In genomic region chr5:134530375-134531077, GRCh38 we compare ENCODE assay signal across 1 cellular context.
TF ChIP-seq lines count a peak whose summit lies in the region.

No MANE protein-coding gene starts in this region.

TF ChIP-seq in WTC11, 78 proteins besides CTCF, POLR2A, EP300 and RAD21 (continued from another document):
- TF ChIP-seq AR (CRISPR knock-in tag; IDR thresholded peaks at IDR 0.05) (no peak), SOX15 (CRISPR knock-in tag; IDR thresholded peaks at IDR 0.05) (no peak), GTF2I (CRISPR knock-in tag; conservative IDR thresholded peaks at IDR 0.05) (no peak), AFF4 (CRISPR knock-in tag; IDR thresholded peaks at IDR 0.05; ENCODE audit: borderline replicate concordance) (no peak), JUN (CRISPR knock-in tag; IDR thresholded peaks at IDR 0.05) (no peak), NFATC4 (CRISPR knock-in tag; IDR thresholded peaks at IDR 0.05) (no peak), ESRRA (CRISPR knock-in tag; IDR thresholded peaks at IDR 0.05; ENCODE audit: borderline replicate concordance) (no peak), TCF7 (CRISPR knock-in tag; IDR thresholded peaks at IDR 0.05; ENCODE audit: low read depth) (no peak)
- TF ChIP-seq, protein P1, sequence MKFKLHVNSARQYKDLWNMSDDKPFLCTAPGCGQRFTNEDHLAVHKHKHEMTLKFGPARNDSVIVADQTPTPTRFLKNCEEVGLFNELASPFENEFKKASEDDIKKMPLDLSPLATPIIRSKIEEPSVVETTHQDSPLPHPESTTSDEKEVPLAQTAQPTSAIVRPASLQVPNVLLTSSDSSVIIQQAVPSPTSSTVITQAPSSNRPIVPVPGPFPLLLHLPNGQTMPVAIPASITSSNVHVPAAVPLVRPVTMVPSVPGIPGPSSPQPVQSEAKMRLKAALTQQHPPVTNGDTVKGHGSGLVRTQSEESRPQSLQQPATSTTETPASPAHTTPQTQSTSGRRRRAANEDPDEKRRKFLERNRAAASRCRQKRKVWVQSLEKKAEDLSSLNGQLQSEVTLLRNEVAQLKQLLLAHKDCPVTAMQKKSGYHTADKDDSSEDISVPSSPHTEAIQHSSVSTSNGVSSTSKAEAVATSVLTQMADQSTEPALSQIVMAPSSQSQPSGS (CRISPR knock-in tag; IDR thresholded peaks at IDR 0.05; ENCODE audit: borderline replicate concordance, low read depth), result no peak
- TF ChIP-seq, protein P2, sequence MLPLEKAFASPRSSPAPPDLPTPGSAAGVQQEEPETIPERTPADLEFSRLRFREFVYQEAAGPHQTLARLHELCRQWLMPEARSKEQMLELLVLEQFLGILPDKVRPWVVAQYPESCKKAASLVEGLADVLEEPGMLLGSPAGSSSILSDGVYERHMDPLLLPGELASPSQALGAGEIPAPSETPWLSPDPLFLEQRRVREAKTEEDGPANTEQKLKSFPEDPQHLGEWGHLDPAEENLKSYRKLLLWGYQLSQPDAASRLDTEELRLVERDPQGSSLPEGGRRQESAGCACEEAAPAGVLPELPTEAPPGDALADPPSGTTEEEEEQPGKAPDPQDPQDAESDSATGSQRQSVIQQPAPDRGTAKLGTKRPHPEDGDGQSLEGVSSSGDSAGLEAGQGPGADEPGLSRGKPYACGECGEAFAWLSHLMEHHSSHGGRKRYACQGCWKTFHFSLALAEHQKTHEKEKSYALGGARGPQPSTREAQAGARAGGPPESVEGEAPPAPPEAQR (CRISPR knock-in tag; IDR thresholded peaks at IDR 0.05), result no peak
TF ChIP-seq in WTC11: peak in this region for 0.
